8 cellular contexts compared by ENCODE assay signal in genomic region chr9:93059097-93059959, GRCh38.
DNase-seq lines count a peak whose midpoint lies in the region; ATAC-seq and TF ChIP-seq lines count a peak whose summit lies in the region.

No MANE protein-coding gene starts in this region.

- H3K9me3 ChIP-seq in iPS-15b (ENCODE audit: control insufficient read depth, insufficient read depth, low read length), result no peaks in the 10 kb centered on the region

- H3K4me1 ChIP-seq in iPS-15b (ENCODE audit: control insufficient read depth, insufficient read depth, low read length), result peaks cover 4% of the 10 kb centered on the region

- peaks cover 7% of the 10 kb centered on the region for H3K36me3 Mint-ChIP-seq in activated T-cell treated with anti-CD3 and anti-CD28 coated beads, Interleukin-2, amount 50 U/mL, for 24 hours (ENCODE audit: low read depth)
- no peaks in the 10 kb centered on the region for H3K36me3 Mint-ChIP-seq in stimulated activated naive CD8-positive, alpha-beta T cell treated with anti-CD3 and anti-CD28 coated beads, Interleukin-15, Interleukin-2, amounts not matched to agents 100 ng/mL and 50 ng/mL, for 24 hours (ENCODE audit: low read depth)

- peak overlapping the region; percentile 68 for H3K4me3 ChIP-seq in GM12864 (ENCODE audit: low read depth, low read length)
- H3K4me3 ChIP-seq in iPS-15b (ENCODE audit: low read depth, low read length), result peak overlapping the region; percentile 43

- H3K27ac Mint-ChIP-seq in activated T-cell treated with anti-CD3 and anti-CD28 coated beads, Interleukin-2, amount 50 U/mL, for 24 hours, result peak overlapping the region; percentile 96
- H3K27ac Mint-ChIP-seq in stimulated activated naive CD8-positive, alpha-beta T cell treated with anti-CD3 and anti-CD28 coated beads, Interleukin-15, Interleukin-2, amounts not matched to agents 100 ng/mL and 50 ng/mL, for 24 hours, result peak overlapping the region; percentile 91

- no peak for TF ChIP-seq CTCF in GM12864 (IDR thresholded peaks at IDR 0.05; ENCODE audit: low read depth, low read length, missing control alignments)

- no peaks in the 10 kb centered on the region for H3K36me3 ChIP-seq in iPS-15b (ENCODE audit: control insufficient read depth, insufficient read depth, low read length)

- no peak for DNase-seq in GM12864 (ENCODE audit: low read depth)
- DNase-seq in activated T-cell treated with anti-CD3 and anti-CD28 coated beads, Interleukin-2, amount 50 U/mL, for 24 hours, result peak; percentile 69
- DNase-seq in SHP77 treated with DMSO at 0.1 percent for 48 hours (lab: John Stamatoyannopoulos, UW), result no peak
- no peak for DNase-seq in NK-92 (lab: John Stamatoyannopoulos, UW; ENCODE audit: unreplicated experiment)
- DNase-seq in middle frontal gyrus (ENCODE audit: extremely low spot score, low spot score), result no peak

- peaks cover 3% of the 10 kb centered on the region for H3K27me3 ChIP-seq in iPS-15b (ENCODE audit: control insufficient read depth, insufficient read depth, low read length)

- peak overlapping the region; percentile 89 for H3K4me3 Mint-ChIP-seq in activated T-cell treated with anti-CD3 and anti-CD28 coated beads, Interleukin-2, amount 50 U/mL, for 24 hours
- peak overlapping the region; percentile 89 for H3K4me3 Mint-ChIP-seq in stimulated activated naive CD8-positive, alpha-beta T cell treated with anti-CD3 and anti-CD28 coated beads, Interleukin-15, Interleukin-2, amounts not matched to agents 100 ng/mL and 50 ng/mL, for 24 hours

- ATAC-seq in HG03280 (IDR thresholded peaks at IDR 0.05; ENCODE audit: unreplicated experiment), result peak; percentile 12

- peaks cover 62% of the 10 kb centered on the region for H3K4me1 Mint-ChIP-seq in activated T-cell treated with anti-CD3 and anti-CD28 coated beads, Interleukin-2, amount 50 U/mL, for 24 hours (ENCODE audit: low read depth)
- peaks cover 67% of the 10 kb centered on the region for H3K4me1 Mint-ChIP-seq in stimulated activated naive CD8-positive, alpha-beta T cell treated with anti-CD3 and anti-CD28 coated beads, Interleukin-15, Interleukin-2, amounts not matched to agents 100 ng/mL and 50 ng/mL, for 24 hours (ENCODE audit: low read depth)

- no peaks in the 10 kb centered on the region for H3K27me3 Mint-ChIP-seq in activated T-cell treated with anti-CD3 and anti-CD28 coated beads, Interleukin-2, amount 50 U/mL, for 24 hours
- H3K27me3 Mint-ChIP-seq in stimulated activated naive CD8-positive, alpha-beta T cell treated with anti-CD3 and anti-CD28 coated beads, Interleukin-15, Interleukin-2, amounts not matched to agents 100 ng/mL and 50 ng/mL, for 24 hours, result no peaks in the 10 kb centered on the region

- H3K9ac ChIP-seq in iPS-15b (ENCODE audit: low read depth, low read length), result no peak overlapping the region

- H3K9me3 Mint-ChIP-seq in activated T-cell treated with anti-CD3 and anti-CD28 coated beads, Interleukin-2, amount 50 U/mL, for 24 hours, result no peaks in the 10 kb centered on the region
- no peaks in the 10 kb centered on the region for H3K9me3 Mint-ChIP-seq in stimulated activated naive CD8-positive, alpha-beta T cell treated with anti-CD3 and anti-CD28 coated beads, Interleukin-15, Interleukin-2, amounts not matched to agents 100 ng/mL and 50 ng/mL, for 24 hours
